In the genomic region with DNA sequence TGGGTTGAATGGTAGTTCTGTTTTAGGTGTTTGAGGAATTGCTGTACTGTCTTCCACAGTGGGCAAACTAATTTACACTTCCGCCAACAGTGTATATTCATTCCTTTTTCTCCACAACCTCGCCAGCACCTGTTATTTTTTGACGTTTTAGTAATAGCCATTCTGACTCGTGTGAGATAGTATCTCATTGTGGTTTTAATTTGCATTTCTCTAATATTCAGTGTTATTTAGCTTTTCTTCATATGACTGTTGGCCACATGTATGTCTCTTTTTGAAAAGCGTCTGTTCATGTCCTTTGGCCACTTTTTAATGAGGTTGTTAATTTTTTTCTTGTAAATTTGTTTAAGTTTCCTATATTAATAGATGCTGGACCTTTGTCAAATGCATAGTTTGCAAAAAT, we compare ENCODE assay signal across 22 cellular contexts. TPM values are rescaled to one million over a fixed set of nuclear protein-coding genes. Genes with fewer than 3 reads are reported as not detected.
A peak's percentile ranks its signal among the peaks of the same experiment; 100 is the strongest.
DNase-seq lines count a peak whose midpoint lies in the region; ATAC-seq and TF ChIP-seq lines count a peak whose summit lies in the region.
"Had no signal": no experiment of that assay in that cellular context is flagged by ENCODE, and none has a peak within 500 bp of the region (broad histone marks: within the 10 kb centered on the region; RNA-seq: fewer than 3 reads in every experiment).

No MANE protein-coding gene starts in this region.

- H3K27me3 ChIP-seq in Peyer's patch = no peaks in the 10 kb centered on the region
- H3K27me3 ChIP-seq: BE2C, BLaER1 had no signal

- no peak for TF ChIP-seq CTCF in Peyer's patch (IDR thresholded peaks at IDR 0.05)

- H3K36me3 ChIP-seq in Peyer's patch = no peaks in the 10 kb centered on the region
- H3K36me3 ChIP-seq: BE2C, BLaER1 had no signal

- ATAC-seq in GM19351 (IDR thresholded peaks at IDR 0.05; ENCODE audit: unreplicated experiment) (peak; percentile 41), HG02938 (IDR thresholded peaks at IDR 0.05; ENCODE audit: unreplicated experiment) (peak; percentile 57), SK-N-SH treated with all-trans-retinoic acid at 6 μM for 48 hours (no peak)
- ATAC-seq: GM12878 had no signal

- H3K9me3 ChIP-seq in Peyer's patch = no peaks in the 10 kb centered on the region
- H3K9me3 ChIP-seq: BE2C had no signal

- DNase-seq in Peyer's patch = no peak
- DNase-seq in NCI-H1694 treated with DMSO at 0.1 percent for 48 hours (lab: John Stamatoyannopoulos, UW) = no peak
- DNase-seq: 8988T; ACHN; BE2C; C1 segment of cervical spinal cord; CD4-positive, alpha-beta memory T cell; CD4-positive, CD25-positive, alpha-beta regulatory T cell; CD8-positive, alpha-beta memory T cell; COR-L47; DMS 273 treated with DMSO at 0.1 percent for 48 hours; DMS153; DMS53; DMS79; DND-41; EL; GDM1 had no signal

- no peak for TF ChIP-seq POLR2A in Peyer's patch (IDR thresholded peaks at IDR 0.05)

- no peak overlapping the region for H3K4me3 ChIP-seq in Peyer's patch
- H3K4me3 ChIP-seq: BLaER1, GM12878 had no signal

- no peak overlapping the region for H3K27ac ChIP-seq in Peyer's patch
- H3K27ac ChIP-seq: BLaER1 had no signal

- no peaks in the 10 kb centered on the region for H3K4me1 ChIP-seq in Peyer's patch
- H3K4me1 ChIP-seq: BE2C, BLaER1 had no signal

TF ChIP-seq in SK-N-SH treated with all-trans-retinoic acid at 6 μM for 48 hours, 23 proteins besides CTCF, POLR2A, EP300 and RAD21:
- TF ChIP-seq, protein P1, sequence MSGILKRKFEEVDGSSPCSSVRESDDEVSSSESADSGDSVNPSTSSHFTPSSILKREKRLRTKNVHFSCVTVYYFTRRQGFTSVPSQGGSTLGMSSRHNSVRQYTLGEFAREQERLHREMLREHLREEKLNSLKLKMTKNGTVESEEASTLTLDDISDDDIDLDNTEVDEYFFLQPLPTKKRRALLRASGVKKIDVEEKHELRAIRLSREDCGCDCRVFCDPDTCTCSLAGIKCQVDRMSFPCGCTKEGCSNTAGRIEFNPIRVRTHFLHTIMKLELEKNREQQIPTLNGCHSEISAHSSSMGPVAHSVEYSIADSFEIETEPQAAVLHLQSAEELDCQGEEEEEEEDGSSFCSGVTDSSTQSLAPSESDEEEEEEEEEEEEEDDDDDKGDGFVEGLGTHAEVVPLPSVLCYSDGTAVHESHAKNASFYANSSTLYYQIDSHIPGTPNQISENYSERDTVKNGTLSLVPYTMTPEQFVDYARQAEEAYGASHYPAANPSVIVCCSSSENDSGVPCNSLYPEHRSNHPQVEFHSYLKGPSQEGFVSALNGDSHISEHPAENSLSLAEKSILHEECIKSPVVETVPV (CRISPR knock-in tag; IDR thresholded peaks at IDR 0.05) = no peak
- TF ChIP-seq, protein P2, sequence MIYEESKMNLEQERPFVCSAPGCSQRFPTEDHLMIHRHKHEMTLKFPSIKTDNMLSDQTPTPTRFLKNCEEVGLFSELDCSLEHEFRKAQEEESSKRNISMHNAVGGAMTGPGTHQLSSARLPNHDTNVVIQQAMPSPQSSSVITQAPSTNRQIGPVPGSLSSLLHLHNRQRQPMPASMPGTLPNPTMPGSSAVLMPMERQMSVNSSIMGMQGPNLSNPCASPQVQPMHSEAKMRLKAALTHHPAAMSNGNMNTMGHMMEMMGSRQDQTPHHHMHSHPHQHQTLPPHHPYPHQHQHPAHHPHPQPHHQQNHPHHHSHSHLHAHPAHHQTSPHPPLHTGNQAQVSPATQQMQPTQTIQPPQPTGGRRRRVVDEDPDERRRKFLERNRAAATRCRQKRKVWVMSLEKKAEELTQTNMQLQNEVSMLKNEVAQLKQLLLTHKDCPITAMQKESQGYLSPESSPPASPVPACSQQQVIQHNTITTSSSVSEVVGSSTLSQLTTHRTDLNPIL (CRISPR knock-in tag; IDR thresholded peaks at IDR 0.05; ENCODE audit: low read depth) = no peak
- TF ChIP-seq ZFP3 (CRISPR knock-in tag; IDR thresholded peaks at IDR 0.05) (no peak), ZNF70 (CRISPR knock-in tag; IDR thresholded peaks at IDR 0.05) (no peak), ISL1 (CRISPR knock-in tag; IDR thresholded peaks at IDR 0.05) (no peak), TCF4 (CRISPR knock-in tag; IDR thresholded peaks at IDR 0.05; ENCODE audit: borderline replicate concordance) (no peak), SNAI2 (CRISPR knock-in tag; IDR thresholded peaks at IDR 0.05) (no peak), TOX (CRISPR knock-in tag; IDR thresholded peaks at IDR 0.05; ENCODE audit: borderline replicate concordance) (no peak), ARNTL (CRISPR knock-in tag; IDR thresholded peaks at IDR 0.05; ENCODE audit: borderline replicate concordance, low read depth) (no peak), CSDC2 (CRISPR knock-in tag; IDR thresholded peaks at IDR 0.05) (no peak), ZNF565 (CRISPR knock-in tag; conservative IDR thresholded peaks at IDR 0.05; ENCODE audit: low read depth) (no peak), PPARA (CRISPR knock-in tag; IDR thresholded peaks at IDR 0.05; ENCODE audit: borderline replicate concordance) (no peak), ZFP30 (CRISPR knock-in tag; IDR thresholded peaks at IDR 0.05) (no peak), ZC3H10 (CRISPR knock-in tag; IDR thresholded peaks at IDR 0.05) (no peak), OSR1 (CRISPR knock-in tag; IDR thresholded peaks at IDR 0.05) (no peak), GLIS3 (CRISPR knock-in tag; IDR thresholded peaks at IDR 0.05) (no peak), ZNF8 (CRISPR knock-in tag; IDR thresholded peaks at IDR 0.05) (no peak)
- TF ChIP-seq, protein P3, sequence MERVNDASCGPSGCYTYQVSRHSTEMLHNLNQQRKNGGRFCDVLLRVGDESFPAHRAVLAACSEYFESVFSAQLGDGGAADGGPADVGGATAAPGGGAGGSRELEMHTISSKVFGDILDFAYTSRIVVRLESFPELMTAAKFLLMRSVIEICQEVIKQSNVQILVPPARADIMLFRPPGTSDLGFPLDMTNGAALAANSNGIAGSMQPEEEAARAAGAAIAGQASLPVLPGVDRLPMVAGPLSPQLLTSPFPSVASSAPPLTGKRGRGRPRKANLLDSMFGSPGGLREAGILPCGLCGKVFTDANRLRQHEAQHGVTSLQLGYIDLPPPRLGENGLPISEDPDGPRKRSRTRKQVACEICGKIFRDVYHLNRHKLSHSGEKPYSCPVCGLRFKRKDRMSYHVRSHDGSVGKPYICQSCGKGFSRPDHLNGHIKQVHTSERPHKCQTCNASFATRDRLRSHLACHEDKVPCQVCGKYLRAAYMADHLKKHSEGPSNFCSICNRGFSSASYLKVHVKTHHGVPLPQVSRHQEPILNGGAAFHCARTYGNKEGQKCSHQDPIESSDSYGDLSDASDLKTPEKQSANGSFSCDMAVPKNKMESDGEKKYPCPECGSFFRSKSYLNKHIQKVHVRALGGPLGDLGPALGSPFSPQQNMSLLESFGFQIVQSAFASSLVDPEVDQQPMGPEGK (CRISPR knock-in tag; IDR thresholded peaks at IDR 0.05; ENCODE audit: borderline replicate concordance) = no peak
- TF ChIP-seq, protein P4, sequence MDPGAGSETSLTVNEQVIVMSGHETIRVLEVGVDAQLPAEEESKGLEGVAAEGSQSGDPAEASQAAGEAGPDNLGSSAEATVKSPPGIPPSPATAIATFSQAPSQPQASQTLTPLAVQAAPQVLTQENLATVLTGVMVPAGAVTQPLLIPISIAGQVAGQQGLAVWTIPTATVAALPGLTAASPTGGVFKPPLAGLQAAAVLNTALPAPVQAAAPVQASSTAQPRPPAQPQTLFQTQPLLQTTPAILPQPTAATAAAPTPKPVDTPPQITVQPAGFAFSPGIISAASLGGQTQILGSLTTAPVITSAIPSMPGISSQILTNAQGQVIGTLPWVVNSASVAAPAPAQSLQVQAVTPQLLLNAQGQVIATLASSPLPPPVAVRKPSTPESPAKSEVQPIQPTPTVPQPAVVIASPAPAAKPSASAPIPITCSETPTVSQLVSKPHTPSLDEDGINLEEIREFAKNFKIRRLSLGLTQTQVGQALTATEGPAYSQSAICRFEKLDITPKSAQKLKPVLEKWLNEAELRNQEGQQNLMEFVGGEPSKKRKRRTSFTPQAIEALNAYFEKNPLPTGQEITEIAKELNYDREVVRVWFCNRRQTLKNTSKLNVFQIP (CRISPR knock-in tag; IDR thresholded peaks at IDR 0.05; ENCODE audit: borderline replicate concordance, low read depth) = no peak
- TF ChIP-seq, protein P5, sequence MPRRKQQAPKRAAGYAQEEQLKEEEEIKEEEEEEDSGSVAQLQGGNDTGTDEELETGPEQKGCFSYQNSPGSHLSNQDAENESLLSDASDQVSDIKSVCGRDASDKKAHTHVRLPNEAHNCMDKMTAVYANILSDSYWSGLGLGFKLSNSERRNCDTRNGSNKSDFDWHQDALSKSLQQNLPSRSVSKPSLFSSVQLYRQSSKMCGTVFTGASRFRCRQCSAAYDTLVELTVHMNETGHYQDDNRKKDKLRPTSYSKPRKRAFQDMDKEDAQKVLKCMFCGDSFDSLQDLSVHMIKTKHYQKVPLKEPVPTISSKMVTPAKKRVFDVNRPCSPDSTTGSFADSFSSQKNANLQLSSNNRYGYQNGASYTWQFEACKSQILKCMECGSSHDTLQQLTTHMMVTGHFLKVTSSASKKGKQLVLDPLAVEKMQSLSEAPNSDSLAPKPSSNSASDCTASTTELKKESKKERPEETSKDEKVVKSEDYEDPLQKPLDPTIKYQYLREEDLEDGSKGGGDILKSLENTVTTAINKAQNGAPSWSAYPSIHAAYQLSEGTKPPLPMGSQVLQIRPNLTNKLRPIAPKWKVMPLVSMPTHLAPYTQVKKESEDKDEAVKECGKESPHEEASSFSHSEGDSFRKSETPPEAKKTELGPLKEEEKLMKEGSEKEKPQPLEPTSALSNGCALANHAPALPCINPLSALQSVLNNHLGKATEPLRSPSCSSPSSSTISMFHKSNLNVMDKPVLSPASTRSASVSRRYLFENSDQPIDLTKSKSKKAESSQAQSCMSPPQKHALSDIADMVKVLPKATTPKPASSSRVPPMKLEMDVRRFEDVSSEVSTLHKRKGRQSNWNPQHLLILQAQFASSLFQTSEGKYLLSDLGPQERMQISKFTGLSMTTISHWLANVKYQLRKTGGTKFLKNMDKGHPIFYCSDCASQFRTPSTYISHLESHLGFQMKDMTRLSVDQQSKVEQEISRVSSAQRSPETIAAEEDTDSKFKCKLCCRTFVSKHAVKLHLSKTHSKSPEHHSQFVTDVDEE (CRISPR knock-in tag; IDR thresholded peaks at IDR 0.05) = no peak
TF ChIP-seq in SK-N-SH treated with all-trans-retinoic acid at 6 μM for 48 hours: peak in this region for 0.

RNA-seq across cellular contexts. Expression of a gene that starts 26.9 kb away (rescaled TPM):
- total RNA-seq in Peyer's patch = 1 to 10 TPM in 3 of 4 donors, under 1 TPM in 1; 0.57 to 6.7 (median 1.8) TPM
